In genomic region chr14:95043732-95044462, GRCh38 we compare ENCODE assay signal across 13 cellular contexts.
"Had no signal": no experiment of that assay in that cellular context is flagged by ENCODE, and none has a peak within 500 bp of the region (broad histone marks: within the 10 kb centered on the region; RNA-seq: fewer than 3 reads in every experiment).

No MANE protein-coding gene starts in this region.

- H3K36me3 ChIP-seq: brain microvascular endothelial cell, right lobe of liver, upper lobe of left lung, WERI-Rb-1 had no signal

- DNase-seq: activated CD4-positive, alpha-beta T cell treated with anti-CD3 and anti-CD28 coated beads for 4 hours; activated CD8-positive, alpha-beta T cell treated with anti-CD3 and anti-CD28 coated beads, Interleukin-2, amount 10 ng/mL, durations not matched to agents 7 days and 5 days; activated gamma-delta T cell; amygdala; brain microvascular endothelial cell; stimulated activated CD4-positive, alpha-beta T cell treated with anti-CD3 and anti-CD28 coated beads, Interleukin-12 subunit alpha, Interleukin-12 subunit beta, amount 100 ng/mL, for 4 hours; stimulated activated naive CD4-positive, alpha-beta T cell; T1000; upper lobe of left lung; WERI-Rb-1 had no signal

- H3K36me3 Mint-ChIP-seq: activated naive CD8-positive, alpha-beta T cell had no signal

- H3K27me3 ChIP-seq: brain microvascular endothelial cell, right lobe of liver, upper lobe of left lung had no signal

- H3K4me3 Mint-ChIP-seq: activated CD8-positive, alpha-beta T cell treated with anti-CD3 and anti-CD28 coated beads, Interleukin-2, amount 10 ng/mL, durations not matched to agents 7 days and 5 days; activated naive CD8-positive, alpha-beta T cell had no signal

- H3K9me3 ChIP-seq: right lobe of liver, upper lobe of left lung had no signal

- H3K4me3 ChIP-seq: right lobe of liver, upper lobe of left lung had no signal

- H3K4me1 ChIP-seq: right lobe of liver, upper lobe of left lung had no signal

- H3K27ac ChIP-seq: brain microvascular endothelial cell, right lobe of liver, upper lobe of left lung, WERI-Rb-1 had no signal

- H3K27ac Mint-ChIP-seq: activated CD8-positive, alpha-beta T cell treated with anti-CD3 and anti-CD28 coated beads, Interleukin-2, amount 10 ng/mL, durations not matched to agents 7 days and 5 days; activated naive CD8-positive, alpha-beta T cell had no signal

- ATAC-seq: activated CD8-positive, alpha-beta T cell treated with anti-CD3 and anti-CD28 coated beads, Interleukin-2, amount 10 ng/mL, durations not matched to agents 7 days and 5 days; esophagus mucosa; right lobe of liver had no signal
